ENCODE assay signal across 8 cellular contexts in the genomic region with DNA sequence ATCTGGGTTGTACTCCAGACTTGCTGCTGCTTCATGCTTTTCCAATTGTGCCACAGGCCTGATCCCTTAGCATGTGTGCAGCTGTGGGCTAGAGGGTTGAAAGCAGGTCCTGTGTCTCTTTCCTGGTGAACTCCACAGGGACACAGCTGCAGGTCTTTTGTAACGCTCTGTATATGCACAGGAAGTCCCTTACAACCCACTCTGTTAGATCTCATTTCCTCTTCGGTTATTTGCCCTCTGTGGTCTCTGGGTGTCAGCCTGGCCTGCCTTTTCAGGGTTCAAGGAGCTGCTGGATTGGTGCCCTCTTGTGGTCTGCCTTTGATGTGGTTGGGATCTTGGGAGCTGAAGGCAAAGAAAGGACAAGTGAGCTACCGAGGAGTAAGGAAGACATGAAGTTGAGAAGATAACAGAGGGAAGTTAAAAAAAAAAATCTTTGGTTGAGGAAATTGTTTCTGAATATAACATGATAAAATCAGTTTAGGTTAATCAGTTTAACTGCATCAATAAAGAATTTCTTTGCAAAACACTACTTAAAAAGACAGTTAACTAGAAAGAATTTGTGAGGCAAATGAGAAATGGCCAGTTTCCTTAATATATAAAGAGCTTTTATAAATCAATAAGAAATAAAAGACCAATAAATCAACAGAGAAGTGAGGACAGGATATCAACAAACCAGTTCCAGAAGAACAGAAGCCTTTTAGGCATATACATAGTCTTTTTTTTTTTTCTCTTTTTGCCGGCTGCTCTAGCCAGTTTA. TPM values are rescaled to one million over a fixed set of nuclear protein-coding genes. Genes with fewer than 3 reads are reported as not detected.
DNase-seq lines count a peak whose midpoint lies in the region; ATAC-seq and TF ChIP-seq lines count a peak whose summit lies in the region.

No MANE protein-coding gene starts in this region.

- peak; percentile 76 for ATAC-seq in activated B cell treated with CpG ODN at 0.5 μM for 24 hours (ENCODE audit: low read depth)
- ATAC-seq in natural killer cell treated with Interleukin-12 subunit alpha and Interleukin-12 subunit beta and Interleukin-15 and Interleukin-18, amount 100 ng/mL, for 72 hours = peak; percentile 95 to 96

- no peaks in the 10 kb centered on the region for H3K9me3 Mint-ChIP-seq in activated B cell treated with CpG ODN at 0.5 μM for 24 hours
- H3K9me3 Mint-ChIP-seq in natural killer cell treated with Interleukin-12 subunit alpha and Interleukin-12 subunit beta and Interleukin-15 and Interleukin-18, amount 100 ng/mL, for 72 hours = no peaks in the 10 kb centered on the region

- CTCF ChIA-PET in activated B cell treated with CpG ODN at 0.5 μM for 24 hours (lab: Charles Lee) = interaction anchor here (0.9 to 1.5 kb wide), 4 partner anchors 12 to 270 kb away, joined by 4 to 5 read pairs (median 4); no protein-coding TSS in a partner anchor

- H3K27me3 Mint-ChIP-seq in activated B cell treated with CpG ODN at 0.5 μM for 24 hours = no peaks in the 10 kb centered on the region
- H3K27me3 Mint-ChIP-seq in natural killer cell treated with Interleukin-12 subunit alpha and Interleukin-12 subunit beta and Interleukin-15 and Interleukin-18, amount 100 ng/mL, for 72 hours = no peaks in the 10 kb centered on the region

- H3K36me3 Mint-ChIP-seq in activated B cell treated with CpG ODN at 0.5 μM for 24 hours (ENCODE audit: low read depth) = no peaks in the 10 kb centered on the region
- no peaks in the 10 kb centered on the region for H3K36me3 Mint-ChIP-seq in natural killer cell treated with Interleukin-12 subunit alpha and Interleukin-12 subunit beta and Interleukin-15 and Interleukin-18, amount 100 ng/mL, for 72 hours

- H3K27me3 ChIP-seq in dorsolateral prefrontal cortex = no peaks in the 10 kb centered on the region

- no peak overlapping the region for H3K27ac ChIP-seq in dorsolateral prefrontal cortex

- H3K4me3 ChIP-seq in LNCaP clone FGC (ENCODE audit: low read depth, low read length) (no peak overlapping the region), dorsolateral prefrontal cortex (no peak overlapping the region)

- peaks cover 28% of the 10 kb centered on the region for H3K4me1 Mint-ChIP-seq in activated B cell treated with CpG ODN at 0.5 μM for 24 hours
- H3K4me1 Mint-ChIP-seq in natural killer cell treated with Interleukin-12 subunit alpha and Interleukin-12 subunit beta and Interleukin-15 and Interleukin-18, amount 100 ng/mL, for 72 hours (ENCODE audit: low read depth in 2 of 2) = peaks cover 43 to 58% of the 10 kb centered on the region in 2 donors

- intact Hi-C loops in activated B cell treated with CpG ODN at 0.5 μM for 24 hours (cut with micrococcal nuclease) = loop anchor here (1.0 to 2.0 kb wide), 3 partner anchors 43 to 478 kb away; partner anchors contain the start of gene TMCO1
- intact Hi-C loops in dorsolateral prefrontal cortex (cut with DNase I) = loop anchor here in 1 of 2 donors (1.0 kb wide), 1 partner anchor 42 kb away; no protein-coding TSS in a partner anchor

- peak overlapping the region; percentile 76 for H3K27ac Mint-ChIP-seq in activated B cell treated with CpG ODN at 0.5 μM for 24 hours
- H3K27ac Mint-ChIP-seq in natural killer cell treated with Interleukin-12 subunit alpha and Interleukin-12 subunit beta and Interleukin-15 and Interleukin-18, amount 100 ng/mL, for 72 hours = peak overlapping the region; percentile 22 to 43

- H3K4me3 Mint-ChIP-seq in activated B cell treated with CpG ODN at 0.5 μM for 24 hours = peak overlapping the region; percentile 33
- peak overlapping the region; percentile 49 for H3K4me3 Mint-ChIP-seq in natural killer cell treated with Interleukin-12 subunit alpha and Interleukin-12 subunit beta and Interleukin-15 and Interleukin-18, amount 100 ng/mL, for 72 hours

- TF ChIP-seq CTCF in LNCaP clone FGC (IDR thresholded peaks at IDR 0.05; ENCODE audit: control insufficient read depth, extremely low read depth, insufficient read depth) = peak; percentile 15; the same call in 1 of the 2 replicates
- TF ChIP-seq CTCF in activated B cell treated with CpG ODN at 0.5 μM for 24 hours (IDR thresholded peaks at IDR 0.05) = no peak
- peak in 54 of 56 donors; percentile 15 to 68 (median 46) for TF ChIP-seq CTCF in dorsolateral prefrontal cortex (IDR thresholded peaks at IDR 0.05 in 54 of 56, conservative IDR thresholded peaks at IDR 0.05 in 2 of 56; ENCODE audit: low read depth in 1 of 56, partially characterized antibody in 56 of 56)

- POLR2A ChIA-PET in activated B cell treated with CpG ODN at 0.5 μM for 24 hours (lab: Charles Lee) = interaction anchor here (1.0 to 1.3 kb wide), 2 partner anchors 32 to 102 kb away, joined by 3 to 6 read pairs; partner anchors contain the start of gene TMCO1

- DNase-seq in DMS 273 (lab: John Stamatoyannopoulos, UW; ENCODE audit: unreplicated experiment) (peak; percentile 19), DMS 273 treated with DMSO at 0.1 percent for 48 hours (lab: John Stamatoyannopoulos, UW) (no peak), H4 (ENCODE audit: low spot score) (peak; percentile 53), LNCaP clone FGC (ENCODE audit: low read depth) (no peak), activated B cell treated with CpG ODN at 0.5 μM for 24 hours (no peak), dorsolateral prefrontal cortex (peak in 4 of 10 donors; percentile 18 to 67 (median 44)), NCI-H1436 treated with DMSO at 0.1 percent for 48 hours (lab: John Stamatoyannopoulos, UW) (no peak)
- peak; percentile 81 for DNase-seq in natural killer cell treated with Interleukin-12 subunit alpha and Interleukin-12 subunit beta and Interleukin-15 and Interleukin-18, amount 100 ng/mL, for 72 hours (ENCODE audit: low spot score)

RNA-seq across cellular contexts. Expression of gene UCK2, which starts 44.1 kb away (rescaled TPM):
- total RNA-seq in H4 (2014; rRNA removed; shearing (Covaris generic)) = 71.4 and 78.9 TPM in 2 replicates
- 19.6 and 22.8 TPM in 2 replicates for total RNA-seq in activated B cell treated with CpG ODN at 0.5 μM for 24 hours
- total RNA-seq in dorsolateral prefrontal cortex = 10 to 100 TPM; 19.0 to 35.8 (median 26.0) TPM
- total RNA-seq in natural killer cell treated with Interleukin-12 subunit alpha and Interleukin-12 subunit beta and Interleukin-15 and Interleukin-18, amount 100 ng/mL, for 72 hours = 10 to 100 TPM; 43.4 to 83.3 TPM

Comparison
In these comparisons a context has a peak if more than half of its experiments do, and no peak if none do; other contexts are left out.
1. DNase-seq: peak in DMS 273 (single experiment), H4 (single experiment) and natural killer cell treated with Interleukin-12 subunit alpha and Interleukin-12 subunit beta and Interleukin-15 and Interleukin-18, amount 100 ng/mL, for 72 hours (single experiment); none in DMS 273 treated with DMSO at 0.1 percent for 48 hours (single experiment), LNCaP clone FGC (single experiment), activated B cell treated with CpG ODN at 0.5 μM for 24 hours (single experiment) and NCI-H1436 treated with DMSO at 0.1 percent for 48 hours (single experiment).